9 cellular contexts compared by ENCODE assay signal in genomic region chr19:41971363-41971762, GRCh38. TPM values are rescaled to one million over a fixed set of nuclear protein-coding genes. Genes with fewer than 3 reads are reported as not detected.
"Had no signal": no experiment of that assay in that cellular context is flagged by ENCODE, and none has a peak within 500 bp of the region (broad histone marks: within the 10 kb centered on the region; RNA-seq: fewer than 3 reads in every experiment).

No MANE protein-coding gene starts in this region.

- H3K9me3 Mint-ChIP-seq: GM23338, H9, HFFc6 had no signal

- ATAC-seq: GM23338, K562 had no signal

- H3K4me2 ChIP-seq: GM23338 had no signal

- DNase-seq: H9, HCEC 1CT, HFFc6, IMR-90 had no signal

- H3K4me3 Mint-ChIP-seq: GM23338, H9, HFFc6 had no signal

- FAIRE-seq: H1, H54, HTR-8/SVneo, K562 had no signal

- H3K27ac Mint-ChIP-seq: GM23338, HFFc6 had no signal

- H2AFZ ChIP-seq: GM23338 had no signal

- H3K4me3 ChIP-seq: GM23338, K562 had no signal

RNA-seq across cellular contexts. Expression of gene ERFL, which starts 43.1 kb away (rescaled TPM):
- total RNA-seq: H1, IMR-90 had no signal
- polyA plus RNA-seq: GM23338, IMR-90 had no signal
